Comparison of ENCODE assay signal across 6 cellular contexts in the genomic region with DNA sequence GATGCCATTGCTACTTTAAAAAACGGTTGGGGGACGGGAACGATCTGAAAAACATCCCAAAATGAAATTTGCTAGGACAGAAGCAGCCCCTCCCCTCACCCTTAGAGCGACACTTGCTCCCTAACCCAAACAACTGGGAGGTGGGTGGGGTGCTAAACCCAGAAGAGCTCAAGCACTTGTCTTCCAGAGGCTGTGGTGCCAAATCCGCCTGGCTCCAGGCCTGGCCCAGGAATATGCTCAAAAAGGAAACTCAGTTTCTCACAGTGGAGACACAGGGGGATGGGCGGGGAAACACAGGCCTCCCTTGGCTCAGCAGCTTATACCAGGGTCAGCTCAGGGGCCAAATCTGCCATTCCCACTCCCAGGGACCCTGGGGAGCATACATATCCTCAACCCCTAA. TPM values are rescaled to one million over a fixed set of nuclear protein-coding genes. Genes with fewer than 3 reads are reported as not detected.
DNase-seq lines count a peak whose midpoint lies in the region; ATAC-seq lines count a peak whose summit lies in the region.

No MANE protein-coding gene starts in this region.

- DNase-seq in NCI-H2107 (lab: John Stamatoyannopoulos, UW), result no peak
- no peak for DNase-seq in H4 (ENCODE audit: low spot score)

- H3K27ac ChIP-seq in angular gyrus (ENCODE audit: low read depth, low read length) (peak overlapping the region; percentile 89), mucosa of rectum (ENCODE audit: low read depth in 2 of 2, low read length in 2 of 2) (peak overlapping the region in 1 of 2 donors; percentile 88)

- H3K9ac ChIP-seq in mucosa of rectum (ENCODE audit: low read depth in 1 of 2, low read length in 2 of 2), result peak overlapping the region; percentile 54 to 67

- H3K36me3 ChIP-seq in mucosa of rectum (ENCODE audit: control insufficient read depth in 2 of 2, insufficient read depth in 2 of 2, low read length in 2 of 2), result peaks cover 3 to 13% of the 10 kb centered on the region in 2 donors

- peak overlapping the region; percentile 89; the same call in 1 of the 2 replicates for H3K4me3 ChIP-seq in GM08714 (ENCODE audit: low read length)
- peak overlapping the region; percentile 89 to 96 for H3K4me3 ChIP-seq in mucosa of rectum (ENCODE audit: low read length in 2 of 2)

- H3K27me3 ChIP-seq in mucosa of rectum (ENCODE audit: control insufficient read depth in 2 of 2, insufficient read depth in 2 of 2, low read length in 2 of 2), result no peaks in the 10 kb centered on the region

- ATAC-seq in GM18502 (IDR thresholded peaks at IDR 0.05; ENCODE audit: poor library complexity, unreplicated experiment), result no peak

- H3K9me3 ChIP-seq in mucosa of rectum (ENCODE audit: control insufficient read depth in 2 of 2, low read length in 2 of 2), result no peaks in the 10 kb centered on the region

- H3K4me1 ChIP-seq in mucosa of rectum (ENCODE audit: control insufficient read depth in 2 of 2, insufficient read depth in 2 of 2, low read length in 2 of 2), result peaks cover 31 to 41% of the 10 kb centered on the region in 2 donors

RNA-seq across cellular contexts. Expression of gene PBXIP1, which starts 0.7 kb away (rescaled TPM):
- total RNA-seq in H4 (2014; rRNA removed; shearing (Covaris generic)), result 22.8 and 31.2 TPM in 2 replicates

RNA-seq across cellular contexts. Expression of gene PYGO2, which starts 5.0 kb away (rescaled TPM):
- total RNA-seq in H4 (2014; rRNA removed; shearing (Covaris generic)), result 18.0 TPM in 2 replicates

RNA-seq across cellular contexts. Expression of gene SHC1, which starts 14.0 kb away (rescaled TPM):
- total RNA-seq in H4 (2014; rRNA removed; shearing (Covaris generic)), result 163 and 170 TPM in 2 replicates

RNA-seq across cellular contexts. Expression of gene CKS1B, which starts 17.9 kb away (rescaled TPM):
- total RNA-seq in H4 (2014; rRNA removed; shearing (Covaris generic)), result 170 and 248 TPM in 2 replicates

RNA-seq across cellular contexts. Expression of gene PMVK, which starts 20.0 kb away (rescaled TPM):
- 1.2 and 7.9 TPM in 2 replicates for total RNA-seq in H4 (2014; rRNA removed; shearing (Covaris generic))
